ENCODE assay signal across 10 cellular contexts in genomic region chr15:42605281-42605744, GRCh38. TPM values are rescaled to one million over a fixed set of nuclear protein-coding genes. Genes with fewer than 3 reads are reported as not detected.
A peak's percentile ranks its signal among the peaks of the same experiment; 100 is the strongest.
DNase-seq lines count a peak whose midpoint lies in the region; ATAC-seq and TF ChIP-seq lines count a peak whose summit lies in the region.
"Had no signal": no experiment of that assay in that cellular context is flagged by ENCODE, and none has a peak within 500 bp of the region (broad histone marks: within the 10 kb centered on the region; RNA-seq: fewer than 3 reads in every experiment).

No MANE protein-coding gene starts in this region.

- WGBS in heart left ventricle, 4 donors: 35 to 53% (median 42%) methylated on average over 4 of the region's 4 CpGs

- ATAC-seq in Right ventricle myocardium superior (ENCODE audit: poor library complexity) (peak; percentile 71), heart left ventricle (peak; percentile 57 to 73 (median 66))

- intact Hi-C loops in Right ventricle myocardium superior (cut with DNase I) (no loop called here), OCI-LY7 (cut with micrococcal nuclease; ENCODE audit: unreplicated experiment) (loop anchor here (5.0 kb wide), 1 partner anchor 42 kb away; no protein-coding TSS in a partner anchor), heart left ventricle (cut with DNase I) (no loop called here), vagina (cut with DNase I) (no loop called here)

- no peak for DNase-seq in Right ventricle myocardium superior
- no peak for DNase-seq in right atrium auricular region (ENCODE audit: low spot score)
- DNase-seq in OCI-LY7 (ENCODE audit: low spot score): peak; percentile 94
- peak in 1 of 5 donors; percentile 21 for DNase-seq in heart left ventricle
- DNase-seq in vagina (ENCODE audit: extremely low spot score in 2 of 2): no peak
- DNase-seq in WERI-Rb-1: no peak
- DNase-seq in MG63: no peak
- no peak for DNase-seq in HuH-7 (ENCODE audit: low spot score)
- DNase-seq: NCI-H1694 treated with DMSO at 0.1 percent for 48 hours had no signal

- TF ChIP-seq CTCF in right atrium auricular region (IDR thresholded peaks at IDR 0.05) (no peak), OCI-LY7 (conservative IDR thresholded peaks at IDR 0.05; ENCODE audit: low read length) (no peak), heart left ventricle (IDR thresholded peaks at IDR 0.05) (no peak), vagina (IDR thresholded peaks at IDR 0.05) (no peak), WERI-Rb-1 (IDR thresholded peaks at IDR 0.05; ENCODE audit: low read depth, low read length) (no peak)

- peaks cover 11% of the 10 kb centered on the region for H3K36me3 ChIP-seq in right atrium auricular region
- H3K36me3 ChIP-seq in OCI-LY7 (ENCODE audit: insufficient read depth, low read length): peaks cover 34% of the 10 kb centered on the region
- peaks cover 0 to 8% (median 0%) of the 10 kb centered on the region in 9 donors for H3K36me3 ChIP-seq in heart left ventricle
- no peaks in the 10 kb centered on the region for H3K36me3 ChIP-seq in vagina
- H3K36me3 ChIP-seq in WERI-Rb-1: peaks cover 18% of the 10 kb centered on the region
- no peaks in the 10 kb centered on the region for H3K36me3 ChIP-seq in MG63

- H3K27ac ChIP-seq in right atrium auricular region (peak overlapping the region in 1 of 2 donors; percentile 42), OCI-LY7 (ENCODE audit: low read depth, low read length, poor library complexity, severe bottlenecking) (peak overlapping the region; percentile 83), heart left ventricle (peak overlapping the region in 11 of 12 donors; percentile 27 to 75 (median 54)), vagina (peak overlapping the region; percentile 62), WERI-Rb-1 (no peak overlapping the region)
- H3K27ac ChIP-seq: epithelial cell of prostate had no signal

- POLR2A ChIA-PET in OCI-LY7 (lab: Charles Lee): interaction anchor here (0.6 to 1.2 kb wide), 4 partner anchors 12 to 114 kb away, joined by 3 to 5 read pairs (median 4); partner anchors contain the start of gene ZNF106

- no TSS peak for BruUV-seq in OCI-LY7 (replicated peaks; lab: Mats Ljungman, UMichigan)

- peak overlapping the region; percentile 55 for H3K4me2 ChIP-seq in OCI-LY7 (ENCODE audit: low read length)

- H3K9me3 ChIP-seq in right atrium auricular region: no peaks in the 10 kb centered on the region
- H3K9me3 ChIP-seq in OCI-LY7 (ENCODE audit: low read length): peaks cover 25% of the 10 kb centered on the region
- no peaks in the 10 kb centered on the region for H3K9me3 ChIP-seq in heart left ventricle
- no peaks in the 10 kb centered on the region for H3K9me3 ChIP-seq in vagina
- H3K9me3 ChIP-seq in WERI-Rb-1 (ENCODE audit: severe bottlenecking): peaks cover 4% of the 10 kb centered on the region
- H3K9me3 ChIP-seq in MG63: no peaks in the 10 kb centered on the region

- H3K4me1 ChIP-seq in right atrium auricular region (peaks cover 0 to 42% of the 10 kb centered on the region in 2 donors), OCI-LY7 (ENCODE audit: insufficient read depth, low read length, poor library complexity, severe bottlenecking) (peaks cover 70% of the 10 kb centered on the region), heart left ventricle (peaks cover 11 to 60% (median 45%) of the 10 kb centered on the region in 12 donors), vagina (peaks cover 48% of the 10 kb centered on the region)

- H4K20me1 ChIP-seq in OCI-LY7 (ENCODE audit: insufficient read depth, low read length): no peaks in the 10 kb centered on the region

- TF ChIP-seq POLR2A in heart left ventricle (IDR thresholded peaks at IDR 0.05): no peak
- no peak for TF ChIP-seq POLR2A in vagina (IDR thresholded peaks at IDR 0.05)

- no peak overlapping the region; the same call in 1 of the 2 replicates for H2AFZ ChIP-seq in OCI-LY7 (ENCODE audit: low read length)

- H3K4me3 ChIP-seq in right atrium auricular region (no peak overlapping the region), OCI-LY7 (ENCODE audit: low read depth, low read length, poor library complexity, severe bottlenecking) (peak overlapping the region; percentile 16), heart left ventricle (peak overlapping the region in 1 of 12 donors; percentile 3), vagina (no peak overlapping the region), WERI-Rb-1 (ENCODE audit: low read depth, low read length) (no peak overlapping the region), MG63 (no peak overlapping the region)

- H3K9me2 ChIP-seq in OCI-LY7 (ENCODE audit: insufficient read depth, low read length): no peaks in the 10 kb centered on the region

- no peaks in the 10 kb centered on the region for H3K79me2 ChIP-seq in OCI-LY7 (ENCODE audit: insufficient read depth, low read depth, low read length)

- CTCF ChIA-PET in OCI-LY7 (lab: Charles Lee; ENCODE audit: unreplicated experiment): no interaction called here

- H3K27me3 ChIP-seq in right atrium auricular region: no peaks in the 10 kb centered on the region
- no peaks in the 10 kb centered on the region for H3K27me3 ChIP-seq in heart left ventricle
- H3K27me3 ChIP-seq in vagina: no peaks in the 10 kb centered on the region
- H3K27me3 ChIP-seq in WERI-Rb-1 (ENCODE audit: insufficient read depth, low read depth, severe bottlenecking): no peaks in the 10 kb centered on the region
- H3K27me3 ChIP-seq in MG63: 0 out of 2 replicates have a peak, but pooled peaks cover 3% of the 10 kb centered on the region

RNA-seq across cellular contexts. Expression of gene STARD9, which starts 29.9 kb away (rescaled TPM):
- total RNA-seq in Right ventricle myocardium superior (5.4 TPM), right atrium auricular region (1 to 10 TPM; 8.3 to 8.8 TPM), OCI-LY7 (2022) (8.9 and 9.4 TPM in 2 replicates), heart left ventricle (10 to 100 TPM in 1 of 9 donors, 1 to 10 TPM in 8; 4.3 to 10.3 (median 8.0) TPM), vagina (35.1 TPM)
- 15.3 and 15.4 TPM in 2 replicates for total RNA-seq in OCI-LY7 (2014; rRNA removed; shearing (Covaris generic))
- 10 to 100 TPM in 1 of 2 donors, 1 to 10 TPM in 1; 3.7 to 11.1 TPM for polyA plus RNA-seq in heart left ventricle
- 0.10 and 0.47 TPM in 2 replicates for total RNA-seq in MG63 (2014; rRNA removed; shearing (Covaris generic); ENCODE audit: low replicate concordance)

RNA-seq across cellular contexts. Expression of gene HAUS2, which starts 56.7 kb away (rescaled TPM):
- total RNA-seq in Right ventricle myocardium superior (9.1 TPM), right atrium auricular region (10 to 100 TPM; 21.5 to 23.0 TPM), OCI-LY7 (2022) (40.3 and 43.7 TPM in 2 replicates), heart left ventricle (10 to 100 TPM; 10.5 to 27.8 (median 13.7) TPM), vagina (25.8 TPM)
- 44.9 and 50.4 TPM in 2 replicates for total RNA-seq in OCI-LY7 (2014; rRNA removed; shearing (Covaris generic))
- 10 to 100 TPM in 1 of 2 donors, 1 to 10 TPM in 1; 8.6 to 18.9 TPM for polyA plus RNA-seq in heart left ventricle
- 17.1 and 20.0 TPM in 2 replicates for total RNA-seq in MG63 (2014; rRNA removed; shearing (Covaris generic); ENCODE audit: low replicate concordance)

RNA-seq across cellular contexts. Expression of gene LRRC57, which starts 56.7 kb away (rescaled TPM):
- total RNA-seq in Right ventricle myocardium superior (11.9 TPM), right atrium auricular region (10 to 100 TPM in 1 of 2 donors, 1 to 10 TPM in 1; 6.7 to 12.4 TPM), OCI-LY7 (2022) (21.1 and 29.0 TPM in 2 replicates), heart left ventricle (10 to 100 TPM; 10.6 to 25.9 (median 20.0) TPM), vagina (25.3 TPM)
- 17.9 and 18.5 TPM in 2 replicates for total RNA-seq in OCI-LY7 (2014; rRNA removed; shearing (Covaris generic))
- 10 to 100 TPM in 1 of 2 donors, 1 to 10 TPM in 1; 5.2 to 13.7 TPM for polyA plus RNA-seq in heart left ventricle
- total RNA-seq in MG63 (2014; rRNA removed; shearing (Covaris generic); ENCODE audit: low replicate concordance): 5.8 and 6.1 TPM in 2 replicates
